In the genomic region with DNA sequence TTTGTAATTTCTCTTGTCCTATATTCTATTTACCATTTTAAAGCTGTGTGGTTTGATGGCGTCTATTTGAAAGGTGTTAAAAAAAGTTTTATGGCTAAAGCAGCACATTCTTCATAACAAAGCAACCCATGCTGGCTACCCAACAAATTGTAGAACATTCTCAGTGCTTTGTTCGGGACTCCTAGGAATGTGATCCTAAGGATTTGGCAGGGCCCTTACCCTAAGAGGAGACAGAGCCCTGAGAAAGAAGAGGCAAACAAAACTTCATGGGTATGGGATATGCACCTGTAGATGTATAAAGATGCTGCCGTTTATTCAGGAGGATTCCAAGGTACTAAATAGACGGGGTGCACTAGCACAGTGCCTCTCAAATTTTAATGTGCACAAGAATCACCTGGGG, we compare ENCODE assay signal across 34 cellular contexts.
"Had no signal": no experiment of that assay in that cellular context is flagged by ENCODE, and none has a peak within 500 bp of the region (broad histone marks: within the 10 kb centered on the region; RNA-seq: fewer than 3 reads in every experiment).

No MANE protein-coding gene starts in this region.

- H3K27me3 ChIP-seq: adrenal gland, brain microvascular endothelial cell had no signal

- H3K4me2 ChIP-seq: KMS-11 had no signal

- ATAC-seq: activated naive CD4-positive, alpha-beta T cell treated with anti-CD3 and anti-CD28 coated beads, Interleukin-2, amount 50 U/mL, for 72 hours; activated T-cell treated with anti-CD3 and anti-CD28 coated beads, Interleukin-2, amount 50 U/mL, for 4 hours had no signal

- H3K36me3 Mint-ChIP-seq: activated CD4-positive, alpha-beta memory T cell treated with anti-CD3 and anti-CD28 coated beads for 36 hours; activated naive CD4-positive, alpha-beta T cell treated with anti-CD3 and anti-CD28 coated beads, Interleukin-2, amount 50 U/mL, for 72 hours had no signal

- H3K27ac Mint-ChIP-seq: activated CD4-positive, alpha-beta memory T cell treated with anti-CD3 and anti-CD28 coated beads for 36 hours; activated CD4-positive, alpha-beta T cell treated with anti-CD3 and anti-CD28 coated beads, Interleukin-2, amount 10 ng/mL, durations not matched to agents 7 days and 5 days; activated naive CD4-positive, alpha-beta T cell treated with anti-CD3 and anti-CD28 coated beads for 36 hours; activated naive CD4-positive, alpha-beta T cell treated with anti-CD3 and anti-CD28 coated beads, Interleukin-2, amount 50 U/mL, for 72 hours; activated T-helper 1 cell treated with anti-CD3 and anti-CD28 coated beads, Interleukin-12 subunit alpha, Interleukin-12 subunit beta, Interleukin-2, Interleukin-4 antibody, amounts not matched to agents 30 ng/mL and 10 ng/mL and 1 ng/mL, durations not matched to agents 14 hours and 24 hours and 36 hours had no signal

- H3K4me1 ChIP-seq: adrenal gland had no signal

- H3K27ac ChIP-seq: adrenal gland, brain microvascular endothelial cell, KMS-11, VCaP had no signal

- DNase-seq: activated CD4-positive, alpha-beta memory T cell treated with anti-CD3 and anti-CD28 coated beads for 36 hours; activated CD4-positive, alpha-beta T cell treated with anti-CD3 and anti-CD28 coated beads, Interleukin-2, amount 10 ng/mL, durations not matched to agents 7 days and 5 days; activated CD4-positive, CD25-positive, alpha-beta regulatory T cell; activated CD8-positive, alpha-beta memory T cell treated with anti-CD3 and anti-CD28 coated beads, Interleukin-2, amount 50 U/mL, for 4 hours; activated gamma-delta T cell treated with Interleukin-2 at 50 U/mL for 16 hours; activated naive CD4-positive, alpha-beta T cell treated with anti-CD3 and anti-CD28 coated beads for 36 hours; activated T-cell treated with anti-CD3 and anti-CD28 coated beads for 4 hours; activated T-cell treated with anti-CD3 and anti-CD28 coated beads, Interleukin-2, amount 50 U/mL, for 4 hours; adrenal gland; anterior cingulate cortex; brain microvascular endothelial cell; central memory CD4-positive, alpha-beta T cell; MM.1S; MV-4-11; NCI-H1092; NCI-H146; NCI-H187; NCI-H2029 treated with DMSO at 0.1 percent for 48 hours; NCI-H2107; NCI-H2171; NCI-H510A; NCI-H526; NCI-H748 treated with DMSO at 0.1 percent for 48 hours; NK-92 treated with Interleukin-12 subunit alpha and Interleukin-12 subunit beta, amount 100 ng/mL, for 24 hours; OCI-M1; Right ventricle myocardium superior; SW 1271; T-helper 1 cell; T-helper 2 cell; T-helper 9 cell had no signal

- H3K9me3 ChIP-seq: adrenal gland had no signal

- H3K36me3 ChIP-seq: adrenal gland, brain microvascular endothelial cell had no signal

- H3K27me3 Mint-ChIP-seq: activated CD4-positive, alpha-beta memory T cell treated with anti-CD3 and anti-CD28 coated beads for 36 hours; activated CD4-positive, alpha-beta T cell treated with anti-CD3 and anti-CD28 coated beads, Interleukin-2, amount 10 ng/mL, durations not matched to agents 7 days and 5 days had no signal

- H3K4me3 ChIP-seq: adrenal gland had no signal

- H3K4me1 Mint-ChIP-seq: activated CD4-positive, alpha-beta T cell treated with anti-CD3 and anti-CD28 coated beads, Interleukin-2, amount 10 ng/mL, durations not matched to agents 7 days and 5 days had no signal

- H3K4me3 Mint-ChIP-seq: activated CD4-positive, alpha-beta memory T cell treated with anti-CD3 and anti-CD28 coated beads for 36 hours; activated CD4-positive, alpha-beta T cell treated with anti-CD3 and anti-CD28 coated beads, Interleukin-2, amount 10 ng/mL, durations not matched to agents 7 days and 5 days; activated naive CD4-positive, alpha-beta T cell treated with anti-CD3 and anti-CD28 coated beads for 36 hours; activated T-cell treated with anti-CD3 and anti-CD28 coated beads, Interleukin-2, amount 50 U/mL, for 4 hours; activated T-helper 1 cell treated with anti-CD3 and anti-CD28 coated beads, Interleukin-12 subunit alpha, Interleukin-12 subunit beta, Interleukin-2, Interleukin-4 antibody, amounts not matched to agents 30 ng/mL and 10 ng/mL and 1 ng/mL, durations not matched to agents 14 hours and 24 hours and 36 hours had no signal

- H3K9ac ChIP-seq: KMS-11 had no signal

- H3K9me3 Mint-ChIP-seq: activated CD4-positive, alpha-beta memory T cell treated with anti-CD3 and anti-CD28 coated beads for 36 hours; activated naive CD4-positive, alpha-beta T cell treated with anti-CD3 and anti-CD28 coated beads for 36 hours; activated T-cell treated with anti-CD3 and anti-CD28 coated beads, Interleukin-2, amount 50 U/mL, for 4 hours; activated T-helper 1 cell treated with anti-CD3 and anti-CD28 coated beads, Interleukin-12 subunit alpha, Interleukin-12 subunit beta, Interleukin-2, Interleukin-4 antibody, amounts not matched to agents 30 ng/mL and 10 ng/mL and 1 ng/mL, durations not matched to agents 14 hours and 24 hours and 36 hours had no signal
